In genomic region chr7:139737221-139738100, GRCh38 we compare ENCODE assay signal across 1 cellular context.
TF ChIP-seq lines count a peak whose summit lies in the region.

No MANE protein-coding gene starts in this region.

TF ChIP-seq in SK-N-SH, 30 proteins besides CTCF, POLR2A, EP300 and RAD21 (continued from another document):
- no peak for TF ChIP-seq MXI1 (IDR thresholded peaks at IDR 0.05; ENCODE audit: low read depth, low read length)
- TF ChIP-seq NRF1 (IDR thresholded peaks at IDR 0.05; ENCODE audit: low read depth, low read length): no peak
- no peak for TF ChIP-seq SMC3 (IDR thresholded peaks at IDR 0.05; ENCODE audit: low read depth, low read length)
- no peak for TF ChIP-seq RFX5 (IDR thresholded peaks at IDR 0.05; ENCODE audit: low read length)
- TF ChIP-seq SIN3A (IDR thresholded peaks at IDR 0.05; ENCODE audit: borderline replicate concordance, low read depth, low read length): no peak
- no peak for TF ChIP-seq NFIC (IDR thresholded peaks at IDR 0.05; ENCODE audit: borderline replicate concordance)
- TF ChIP-seq TCF12 (IDR thresholded peaks at IDR 0.05): no peak
- no peak for TF ChIP-seq CHD2 (IDR thresholded peaks at IDR 0.05; ENCODE audit: low read length, partially characterized antibody)
- TF ChIP-seq ZBTB33 (IDR thresholded peaks at IDR 0.05; ENCODE audit: borderline replicate concordance, low read depth): no peak
- no peak for TF ChIP-seq FOSL2 (IDR thresholded peaks at IDR 0.05; ENCODE audit: borderline replicate concordance, low read depth)
- no peak for TF ChIP-seq RCOR1 (IDR thresholded peaks at IDR 0.05; ENCODE audit: low read length)
- no peak for TF ChIP-seq FOXJ3 (CRISPR knock-in tag; IDR thresholded peaks at IDR 0.05)
- no peak for TF ChIP-seq TAF1 (IDR thresholded peaks at IDR 0.05; ENCODE audit: borderline replicate concordance, low read depth, low read length)
- TF ChIP-seq MAX (IDR thresholded peaks at IDR 0.05; ENCODE audit: low read depth): no peak
